ENCODE assay signal across 7 cellular contexts in genomic region chr3:18449618-18450017, GRCh38. TPM values are rescaled to one million over a fixed set of nuclear protein-coding genes. Genes with fewer than 3 reads are reported as not detected.
DNase-seq lines count a peak whose midpoint lies in the region; ATAC-seq and TF ChIP-seq lines count a peak whose summit lies in the region.
"Not testable (repeated sequence)": the region's sequence is repeated elsewhere in the genome, so short reads cannot be mapped to it uniquely, and the experiment has no call there.

No MANE protein-coding gene starts in this region.

- H2AFZ ChIP-seq in GM23338, result not testable (repeated sequence)

- DNase-seq in GM23338 (ENCODE audit: low spot score) (peak; percentile 13), OCI-M1 (lab: John Stamatoyannopoulos, UW) (peak; percentile 8), WTC11 (ENCODE audit: low spot score) (peak; percentile 16), glutamatergic neuron (peak; percentile 21)
- DNase-seq in activated T-cell treated with anti-CD3 and anti-CD28 coated beads, Interleukin-2, amount 50 U/mL, for 24 hours; activated T-helper 2 cell treated with anti-CD3 and anti-CD28 coated beads, Interferon-gamma antibody, Interleukin-2, Interleukin-4, amounts not matched to agents 10 μg/mL and 5 μg/mL and 100 μg/mL, durations not matched to agents 14 hours and 24 hours and 36 hours (ENCODE audit: low spot score); naive thymus-derived CD8-positive, alpha-beta T cell: not testable (repeated sequence)

- H3K27ac ChIP-seq in GM23338 (ENCODE audit: low read depth), result not testable (repeated sequence)

- peaks cover 29% of the 10 kb centered on the region for H3K79me2 ChIP-seq in GM23338 (replicated peaks; ENCODE audit: insufficient read depth)

- H3K4me3 Mint-ChIP-seq in GM23338; WTC11; glutamatergic neuron (ENCODE audit: unreplicated experiment): not testable (repeated sequence)
- peak overlapping the region; percentile 28 for H3K4me3 Mint-ChIP-seq in activated T-cell treated with anti-CD3 and anti-CD28 coated beads, Interleukin-2, amount 50 U/mL, for 24 hours
- H3K4me3 Mint-ChIP-seq in activated T-helper 2 cell treated with anti-CD3 and anti-CD28 coated beads, Interferon-gamma antibody, Interleukin-2, Interleukin-4, amounts not matched to agents 10 μg/mL and 5 μg/mL and 100 μg/mL, durations not matched to agents 14 hours and 24 hours and 36 hours (ENCODE audit: low read depth), result peak overlapping the region; percentile 61
- peak overlapping the region in 4 of 10 donors; percentile 16 to 62 (median 29) for H3K4me3 Mint-ChIP-seq in naive thymus-derived CD8-positive, alpha-beta T cell

- not testable (repeated sequence) for TF ChIP-seq CTCF in GM23338 (conservative IDR thresholded peaks at IDR 0.05; ENCODE audit: low read depth in 2 of 2); WTC11 (IDR thresholded peaks at IDR 0.05); glutamatergic neuron (IDR thresholded peaks at IDR 0.05; ENCODE audit: partially characterized antibody, unreplicated experiment)

- CTCF ChIA-PET in WTC11 (lab: Charles Lee), result not testable (repeated sequence)

- not testable (repeated sequence) for ATAC-seq in GM23338; WTC11; naive thymus-derived CD8-positive, alpha-beta T cell

- POLR2A ChIA-PET in WTC11 (lab: Charles Lee); naive thymus-derived CD8-positive, alpha-beta T cell (lab: Charles Lee): not testable (repeated sequence)

- H4K20me1 ChIP-seq in GM23338 (replicated peaks; ENCODE audit: insufficient read depth), result not testable (repeated sequence)

- H3K27me3 Mint-ChIP-seq in GM23338 (ENCODE audit: insufficient read depth, low read depth, poor library complexity); WTC11 (ENCODE audit: low read depth); activated T-cell treated with anti-CD3 and anti-CD28 coated beads, Interleukin-2, amount 50 U/mL, for 24 hours; activated T-helper 2 cell treated with anti-CD3 and anti-CD28 coated beads, Interferon-gamma antibody, Interleukin-2, Interleukin-4, amounts not matched to agents 10 μg/mL and 5 μg/mL and 100 μg/mL, durations not matched to agents 14 hours and 24 hours and 36 hours (ENCODE audit: low read depth); glutamatergic neuron (ENCODE audit: unreplicated experiment); naive thymus-derived CD8-positive, alpha-beta T cell: not testable (repeated sequence)

- not testable (repeated sequence) for H3K4me2 ChIP-seq in GM23338

- not testable (repeated sequence) for H3K4me3 ChIP-seq in GM23338

- peaks cover 26% of the 10 kb centered on the region for H3K36me3 Mint-ChIP-seq in GM23338 (ENCODE audit: low read depth)
- H3K36me3 Mint-ChIP-seq in WTC11, result peaks cover 38% of the 10 kb centered on the region
- peaks cover 91% of the 10 kb centered on the region for H3K36me3 Mint-ChIP-seq in activated T-cell treated with anti-CD3 and anti-CD28 coated beads, Interleukin-2, amount 50 U/mL, for 24 hours (ENCODE audit: low read depth)
- peaks cover 90% of the 10 kb centered on the region for H3K36me3 Mint-ChIP-seq in activated T-helper 2 cell treated with anti-CD3 and anti-CD28 coated beads, Interferon-gamma antibody, Interleukin-2, Interleukin-4, amounts not matched to agents 10 μg/mL and 5 μg/mL and 100 μg/mL, durations not matched to agents 14 hours and 24 hours and 36 hours (ENCODE audit: low read depth)
- not testable (repeated sequence) for H3K36me3 Mint-ChIP-seq in glutamatergic neuron (ENCODE audit: unreplicated experiment)
- H3K36me3 Mint-ChIP-seq in naive thymus-derived CD8-positive, alpha-beta T cell, result peaks cover 22 to 56% (median 52%) of the 10 kb centered on the region in 3 donors

- H3F3A ChIP-seq in GM23338 (replicated peaks; ENCODE audit: low read depth), result not testable (repeated sequence)

- intact Hi-C loops in activated T-helper 2 cell treated with anti-CD3 and anti-CD28 coated beads, Interferon-gamma antibody, Interleukin-2, Interleukin-4, amounts not matched to agents 10 μg/mL and 5 μg/mL and 100 μg/mL, durations not matched to agents 14 hours and 24 hours and 36 hours (cut with micrococcal nuclease), result loop anchor here (5.0 kb wide), 1 partner anchor 1498 kb away; the partner anchor contains the start of gene RAB5A

- peaks cover 25% of the 10 kb centered on the region for H3K4me1 Mint-ChIP-seq in GM23338
- peaks cover 23% of the 10 kb centered on the region for H3K4me1 Mint-ChIP-seq in WTC11
- H3K4me1 Mint-ChIP-seq in activated T-cell treated with anti-CD3 and anti-CD28 coated beads, Interleukin-2, amount 50 U/mL, for 24 hours (ENCODE audit: low read depth), result peaks cover 74% of the 10 kb centered on the region
- peaks cover 50% of the 10 kb centered on the region for H3K4me1 Mint-ChIP-seq in activated T-helper 2 cell treated with anti-CD3 and anti-CD28 coated beads, Interferon-gamma antibody, Interleukin-2, Interleukin-4, amounts not matched to agents 10 μg/mL and 5 μg/mL and 100 μg/mL, durations not matched to agents 14 hours and 24 hours and 36 hours (ENCODE audit: low read depth)
- not testable (repeated sequence) for H3K4me1 Mint-ChIP-seq in glutamatergic neuron (ENCODE audit: low read depth, unreplicated experiment)
- peaks cover 26 to 76% (median 61%) of the 10 kb centered on the region in 4 donors for H3K4me1 Mint-ChIP-seq in naive thymus-derived CD8-positive, alpha-beta T cell

- not testable (repeated sequence) for H3K27me3 ChIP-seq in GM23338 (ENCODE audit: insufficient read depth)

- not testable (repeated sequence) for H3K9me2 ChIP-seq in GM23338 (ENCODE audit: insufficient read depth)

- not testable (repeated sequence) for H3K9me3 Mint-ChIP-seq in GM23338; glutamatergic neuron (ENCODE audit: unreplicated experiment)
- peaks cover 31% of the 10 kb centered on the region for H3K9me3 Mint-ChIP-seq in WTC11
- peaks cover 20% of the 10 kb centered on the region for H3K9me3 Mint-ChIP-seq in activated T-cell treated with anti-CD3 and anti-CD28 coated beads, Interleukin-2, amount 50 U/mL, for 24 hours
- H3K9me3 Mint-ChIP-seq in activated T-helper 2 cell treated with anti-CD3 and anti-CD28 coated beads, Interferon-gamma antibody, Interleukin-2, Interleukin-4, amounts not matched to agents 10 μg/mL and 5 μg/mL and 100 μg/mL, durations not matched to agents 14 hours and 24 hours and 36 hours, result peaks cover 32% of the 10 kb centered on the region
- peaks cover 1 to 24% (median 15%) of the 10 kb centered on the region in 9 donors for H3K9me3 Mint-ChIP-seq in naive thymus-derived CD8-positive, alpha-beta T cell

- H3K4me1 ChIP-seq in GM23338 (ENCODE audit: insufficient read depth), result peaks cover 10% of the 10 kb centered on the region

- H3K27ac Mint-ChIP-seq in GM23338; WTC11; activated T-helper 2 cell treated with anti-CD3 and anti-CD28 coated beads, Interferon-gamma antibody, Interleukin-2, Interleukin-4, amounts not matched to agents 10 μg/mL and 5 μg/mL and 100 μg/mL, durations not matched to agents 14 hours and 24 hours and 36 hours; glutamatergic neuron (ENCODE audit: unreplicated experiment): not testable (repeated sequence)
- peak overlapping the region; percentile 82 for H3K27ac Mint-ChIP-seq in activated T-cell treated with anti-CD3 and anti-CD28 coated beads, Interleukin-2, amount 50 U/mL, for 24 hours
- H3K27ac Mint-ChIP-seq in naive thymus-derived CD8-positive, alpha-beta T cell, result peak overlapping the region in 9 of 10 donors; percentile 21 to 91 (median 79)

- not testable (repeated sequence) for H3K36me3 ChIP-seq in GM23338 (ENCODE audit: insufficient read depth)

RNA-seq across cellular contexts. Expression of gene SATB1, which starts 24.5 kb away (rescaled TPM):
- total RNA-seq in GM23338 (2014; rRNA removed; shearing (Covaris generic)), result 26.8 and 28.9 TPM in 2 replicates
- polyA plus RNA-seq in GM23338 (2016; fragmentation: Nextera tagmentation; extraction: Ambion mirVana), result 17.0 and 17.4 TPM in 2 replicates
- total RNA-seq in WTC11 (2021), result 31.1 to 36.8 TPM (median 36.2 TPM) in 3 replicates
- total RNA-seq in activated T-helper 2 cell treated with anti-CD3 and anti-CD28 coated beads, Interferon-gamma antibody, Interleukin-2, Interleukin-4, amounts not matched to agents 10 μg/mL and 5 μg/mL and 100 μg/mL, durations not matched to agents 14 hours and 24 hours and 36 hours, result 831 and 866 TPM in 2 replicates
- 80.5 TPM for total RNA-seq in glutamatergic neuron (ENCODE audit: unreplicated experiment)
- total RNA-seq in naive thymus-derived CD8-positive, alpha-beta T cell, result 100 to 1,000 TPM; 429 to 436 TPM
- polyA plus RNA-seq in naive thymus-derived CD8-positive, alpha-beta T cell, result 100 to 1,000 TPM; 196 to 265 (median 242) TPM
